In genomic region chr3:155853214-155854146, GRCh38 we compare ENCODE assay signal across 8 cellular contexts. TPM values are rescaled to one million over a fixed set of nuclear protein-coding genes. Genes with fewer than 3 reads are reported as not detected.
DNase-seq lines count a peak whose midpoint lies in the region; ATAC-seq lines count a peak whose summit lies in the region.

No MANE protein-coding gene starts in this region.

- H3K27ac Mint-ChIP-seq in T-helper 2 cell treated with Interferon-gamma antibody and Interleukin-4, amounts not matched to agents 5 μg/mL and 100 μg/mL, for 36 hours = peak overlapping the region; percentile 100
- peak overlapping the region; percentile 100 for H3K27ac Mint-ChIP-seq in dendritic cell treated with granulocyte-macrophage colony-stimulating factor and Interleukin-4, amounts not matched to agents 40 ng/mL and 50 ng/mL, for 4 days
- H3K27ac Mint-ChIP-seq in stimulated activated naive B cell treated with anti-CD40 and anti-IgM and Interleukin-4, amounts not matched to agents 10 μg/mL and 1 μg/mL and 100 μg/mL, for 72 hours = peak overlapping the region; percentile 98

- H3K4me1 Mint-ChIP-seq in T-helper 2 cell treated with Interferon-gamma antibody and Interleukin-4, amounts not matched to agents 5 μg/mL and 100 μg/mL, for 36 hours (ENCODE audit: low read depth) = peaks cover 31% of the 10 kb centered on the region
- H3K4me1 Mint-ChIP-seq in dendritic cell treated with granulocyte-macrophage colony-stimulating factor and Interleukin-4, amounts not matched to agents 40 ng/mL and 50 ng/mL, for 4 days (ENCODE audit: low read depth) = peaks cover 40% of the 10 kb centered on the region
- peaks cover 19 to 26% of the 10 kb centered on the region in 2 donors for H3K4me1 Mint-ChIP-seq in stimulated activated naive B cell treated with anti-CD40 and anti-IgM and Interleukin-4, amounts not matched to agents 10 μg/mL and 1 μg/mL and 100 μg/mL, for 72 hours

- peaks cover 31% of the 10 kb centered on the region for H3K36me3 Mint-ChIP-seq in T-helper 2 cell treated with Interferon-gamma antibody and Interleukin-4, amounts not matched to agents 5 μg/mL and 100 μg/mL, for 36 hours (ENCODE audit: low read depth)
- H3K36me3 Mint-ChIP-seq in dendritic cell treated with granulocyte-macrophage colony-stimulating factor and Interleukin-4, amounts not matched to agents 40 ng/mL and 50 ng/mL, for 4 days (ENCODE audit: low read depth) = peaks cover 40% of the 10 kb centered on the region
- peaks cover 9 to 29% of the 10 kb centered on the region in 2 donors for H3K36me3 Mint-ChIP-seq in stimulated activated naive B cell treated with anti-CD40 and anti-IgM and Interleukin-4, amounts not matched to agents 10 μg/mL and 1 μg/mL and 100 μg/mL, for 72 hours

- peak; percentile 23 for ATAC-seq in Right ventricle myocardium superior (ENCODE audit: poor library complexity)
- no peak for ATAC-seq in Right ventricle myocardium inferior
- ATAC-seq in HG03159 (IDR thresholded peaks at IDR 0.05; ENCODE audit: unreplicated experiment) = peak; percentile 14
- peak in 1 of 2 donors; percentile 1 for ATAC-seq in stimulated activated naive B cell treated with anti-CD40 and anti-IgM and Interleukin-4, amounts not matched to agents 10 μg/mL and 1 μg/mL and 100 μg/mL, for 72 hours (replicated peaks)

- intact Hi-C loops in Right ventricle myocardium superior (cut with DNase I) (loop anchor here (2.0 kb wide), 1 partner anchor 17 kb away; the partner anchor contains the start of gene GMPS), Right ventricle myocardium inferior (cut with DNase I) (loop anchor here (1.0 kb wide), 2 partner anchors 17 to 45 kb away; partner anchors contain the start of gene GMPS)
- intact Hi-C loops in dendritic cell treated with granulocyte-macrophage colony-stimulating factor and Interleukin-4, amounts not matched to agents 40 ng/mL and 50 ng/mL, for 4 days (cut with micrococcal nuclease) = loop anchor here (1.0 to 10.0 kb wide), 3 partner anchors 17 to 49 kb away; partner anchors contain the start of genes C3orf33 and GMPS

- peak; percentile 67 for DNase-seq in Right ventricle myocardium superior
- no peak for DNase-seq in Right ventricle myocardium inferior (ENCODE audit: missing footprints)
- DNase-seq in T-helper 2 cell treated with Interferon-gamma antibody and Interleukin-4, amounts not matched to agents 5 μg/mL and 100 μg/mL, for 36 hours (ENCODE audit: low spot score) = peak; percentile 38
- DNase-seq in medulla oblongata (ENCODE audit: extremely low spot score) = peak; percentile 38
- peak; percentile 4 for DNase-seq in stimulated activated naive B cell treated with anti-CD40 and anti-IgM and Interleukin-4, amounts not matched to agents 10 μg/mL and 1 μg/mL and 100 μg/mL, for 72 hours
- DNase-seq in HuH-7.5 (ENCODE audit: low spot score) = no peak

- H3K9me3 Mint-ChIP-seq in T-helper 2 cell treated with Interferon-gamma antibody and Interleukin-4, amounts not matched to agents 5 μg/mL and 100 μg/mL, for 36 hours = no peaks in the 10 kb centered on the region
- H3K9me3 Mint-ChIP-seq in dendritic cell treated with granulocyte-macrophage colony-stimulating factor and Interleukin-4, amounts not matched to agents 40 ng/mL and 50 ng/mL, for 4 days = no peaks in the 10 kb centered on the region
- no peaks in the 10 kb centered on the region for H3K9me3 Mint-ChIP-seq in stimulated activated naive B cell treated with anti-CD40 and anti-IgM and Interleukin-4, amounts not matched to agents 10 μg/mL and 1 μg/mL and 100 μg/mL, for 72 hours

- H3K4me3 Mint-ChIP-seq in T-helper 2 cell treated with Interferon-gamma antibody and Interleukin-4, amounts not matched to agents 5 μg/mL and 100 μg/mL, for 36 hours = peak overlapping the region; percentile 92
- H3K4me3 Mint-ChIP-seq in dendritic cell treated with granulocyte-macrophage colony-stimulating factor and Interleukin-4, amounts not matched to agents 40 ng/mL and 50 ng/mL, for 4 days = peak overlapping the region; percentile 93
- H3K4me3 Mint-ChIP-seq in stimulated activated naive B cell treated with anti-CD40 and anti-IgM and Interleukin-4, amounts not matched to agents 10 μg/mL and 1 μg/mL and 100 μg/mL, for 72 hours = peak overlapping the region; percentile 92 to 99

- no peaks in the 10 kb centered on the region for H3K27me3 Mint-ChIP-seq in T-helper 2 cell treated with Interferon-gamma antibody and Interleukin-4, amounts not matched to agents 5 μg/mL and 100 μg/mL, for 36 hours (ENCODE audit: low read depth)
- no peaks in the 10 kb centered on the region for H3K27me3 Mint-ChIP-seq in dendritic cell treated with granulocyte-macrophage colony-stimulating factor and Interleukin-4, amounts not matched to agents 40 ng/mL and 50 ng/mL, for 4 days
- H3K27me3 Mint-ChIP-seq in stimulated activated naive B cell treated with anti-CD40 and anti-IgM and Interleukin-4, amounts not matched to agents 10 μg/mL and 1 μg/mL and 100 μg/mL, for 72 hours = no peaks in the 10 kb centered on the region

RNA-seq across cellular contexts. Expression of gene SLC33A1, which starts 0.7 kb away (rescaled TPM):
- total RNA-seq in Right ventricle myocardium superior (17.6 TPM), Right ventricle myocardium inferior (20.4 TPM)

RNA-seq across cellular contexts. Expression of gene GMPS, which starts 17.0 kb away (rescaled TPM):
- total RNA-seq in Right ventricle myocardium superior (27.6 TPM), Right ventricle myocardium inferior (28.1 TPM)

RNA-seq across cellular contexts. Expression of gene C3orf33, which starts 47.4 kb away (rescaled TPM):
- total RNA-seq in Right ventricle myocardium superior (7.0 TPM), Right ventricle myocardium inferior (6.6 TPM)

Comparison
In these comparisons a context has a peak if more than half of its experiments do, and no peak if none do; other contexts are left out.
1. DNase-seq: peak in Right ventricle myocardium superior (single experiment), T-helper 2 cell treated with Interferon-gamma antibody and Interleukin-4, amounts not matched to agents 5 μg/mL and 100 μg/mL, for 36 hours (single experiment), medulla oblongata (single experiment) and stimulated activated naive B cell treated with anti-CD40 and anti-IgM and Interleukin-4, amounts not matched to agents 10 μg/mL and 1 μg/mL and 100 μg/mL, for 72 hours (single experiment); none in Right ventricle myocardium inferior (single experiment) and HuH-7.5 (single experiment).
2. Peak in every context shown above with its lines, with median percentiles within 50 percentile points of each other: H3K27ac Mint-ChIP-seq and H3K4me3 Mint-ChIP-seq.